8 cellular contexts compared by ENCODE assay signal in genomic region chr2:159711562-159712193, GRCh38. TPM values are rescaled to one million over a fixed set of nuclear protein-coding genes. Genes with fewer than 3 reads are reported as not detected.
DNase-seq lines count a peak whose midpoint lies in the region; ATAC-seq lines count a peak whose summit lies in the region.

No MANE protein-coding gene starts in this region.

- H3K4me1 ChIP-seq in stomach smooth muscle (ENCODE audit: control insufficient read depth, insufficient read depth, low read length) = peaks cover 20% of the 10 kb centered on the region

- H3K36me3 ChIP-seq in stomach smooth muscle (ENCODE audit: control insufficient read depth in 2 of 2, insufficient read depth in 2 of 2, low read length in 2 of 2) = peaks cover 3% of the 10 kb centered on the region in 2 donors

- no peaks in the 10 kb centered on the region for H3K9me3 ChIP-seq in stomach smooth muscle (ENCODE audit: control insufficient read depth in 2 of 2, low read length in 2 of 2)

- no peaks in the 10 kb centered on the region for H3K9me3 Mint-ChIP-seq in activated T-cell treated with anti-CD3 and anti-CD28 coated beads, Interleukin-2, amount 50 U/mL, for 4 hours
- no peaks in the 10 kb centered on the region for H3K9me3 Mint-ChIP-seq in activated naive CD8-positive, alpha-beta T cell treated with anti-CD3 and anti-CD28 coated beads, Interleukin-2, amount 10 ng/mL, durations not matched to agents 7 days and 5 days
- no peaks in the 10 kb centered on the region for H3K9me3 Mint-ChIP-seq in immature natural killer cell

- peaks cover 37% of the 10 kb centered on the region for H3K4me1 Mint-ChIP-seq in activated T-cell treated with anti-CD3 and anti-CD28 coated beads, Interleukin-2, amount 50 U/mL, for 4 hours (ENCODE audit: low read depth)
- peaks cover 33% of the 10 kb centered on the region for H3K4me1 Mint-ChIP-seq in activated naive CD8-positive, alpha-beta T cell treated with anti-CD3 and anti-CD28 coated beads, Interleukin-2, amount 10 ng/mL, durations not matched to agents 7 days and 5 days
- peaks cover 43 to 50% of the 10 kb centered on the region in 2 donors for H3K4me1 Mint-ChIP-seq in immature natural killer cell

- H3K27ac ChIP-seq in stomach smooth muscle (ENCODE audit: low read length) = peak overlapping the region; percentile 98

- peak overlapping the region; percentile 99 for H3K9ac ChIP-seq in stomach smooth muscle (ENCODE audit: low read length in 2 of 2)

- H3K36me3 Mint-ChIP-seq in activated T-cell treated with anti-CD3 and anti-CD28 coated beads, Interleukin-2, amount 50 U/mL, for 4 hours (ENCODE audit: insufficient read depth) = peaks cover 14% of the 10 kb centered on the region
- H3K36me3 Mint-ChIP-seq in activated naive CD8-positive, alpha-beta T cell treated with anti-CD3 and anti-CD28 coated beads, Interleukin-2, amount 10 ng/mL, durations not matched to agents 7 days and 5 days = peaks cover 26% of the 10 kb centered on the region
- H3K36me3 Mint-ChIP-seq in immature natural killer cell = peaks cover 4 to 9% (median 4%) of the 10 kb centered on the region in 3 donors

- POLR2A ChIA-PET in activated naive CD8-positive, alpha-beta T cell treated with anti-CD3 and anti-CD28 coated beads, Interleukin-2, amount 10 ng/mL, durations not matched to agents 7 days and 5 days (lab: Charles Lee) = interaction anchor here (0.6 to 2.4 kb wide), 17 partner anchors 8 to 619 kb away, joined by 3 to 20 read pairs (median 4); partner anchors contain the start of genes LY75 and WDSUB1

- peak overlapping the region; percentile 97 to 98 for H3K4me3 ChIP-seq in stomach smooth muscle (ENCODE audit: low read length in 2 of 2)

- no peak for ATAC-seq in activated T-cell treated with anti-CD3 and anti-CD28 coated beads, Interleukin-2, amount 50 U/mL, for 4 hours
- no peak for ATAC-seq in activated naive CD8-positive, alpha-beta T cell treated with anti-CD3 and anti-CD28 coated beads, Interleukin-2, amount 10 ng/mL, durations not matched to agents 7 days and 5 days (ENCODE audit: low read depth)
- no peak for ATAC-seq in GM21390 (IDR thresholded peaks at IDR 0.05; ENCODE audit: unreplicated experiment)

- H3K27me3 ChIP-seq in stomach smooth muscle (ENCODE audit: control insufficient read depth in 1 of 2, insufficient read depth in 2 of 2, low read length in 2 of 2) = no peaks in the 10 kb centered on the region

- peak overlapping the region; percentile 94 for H3K27ac Mint-ChIP-seq in activated naive CD8-positive, alpha-beta T cell treated with anti-CD3 and anti-CD28 coated beads, Interleukin-2, amount 10 ng/mL, durations not matched to agents 7 days and 5 days
- H3K27ac Mint-ChIP-seq in immature natural killer cell = peak overlapping the region; percentile 89 to 99 (median 90)

- H3K27me3 Mint-ChIP-seq in activated T-cell treated with anti-CD3 and anti-CD28 coated beads, Interleukin-2, amount 50 U/mL, for 4 hours (ENCODE audit: low read depth) = no peaks in the 10 kb centered on the region
- H3K27me3 Mint-ChIP-seq in activated naive CD8-positive, alpha-beta T cell treated with anti-CD3 and anti-CD28 coated beads, Interleukin-2, amount 10 ng/mL, durations not matched to agents 7 days and 5 days = no peaks in the 10 kb centered on the region
- H3K27me3 Mint-ChIP-seq in immature natural killer cell (ENCODE audit: low read depth in 3 of 3) = peaks cover 13 to 20% (median 19%) of the 10 kb centered on the region in 3 donors

- H3K4me3 Mint-ChIP-seq in activated T-cell treated with anti-CD3 and anti-CD28 coated beads, Interleukin-2, amount 50 U/mL, for 4 hours = peak overlapping the region; percentile 100
- peak overlapping the region; percentile 90 for H3K4me3 Mint-ChIP-seq in activated naive CD8-positive, alpha-beta T cell treated with anti-CD3 and anti-CD28 coated beads, Interleukin-2, amount 10 ng/mL, durations not matched to agents 7 days and 5 days
- peak overlapping the region; percentile 87 to 100 (median 98) for H3K4me3 Mint-ChIP-seq in immature natural killer cell

- no peak for DNase-seq in activated T-cell treated with anti-CD3 and anti-CD28 coated beads, Interleukin-2, amount 50 U/mL, for 4 hours
- no peak for DNase-seq in activated T-cell treated with anti-CD3 and anti-CD28 coated beads, Interleukin-2, amount 50 U/mL, for 48 hours
- no peak for DNase-seq in activated naive CD8-positive, alpha-beta T cell treated with anti-CD3 and anti-CD28 coated beads, Interleukin-2, amount 10 ng/mL, durations not matched to agents 7 days and 5 days
- DNase-seq in immature natural killer cell (no peak), HuH-7 (ENCODE audit: low spot score) (no peak), middle frontal gyrus (ENCODE audit: extremely low spot score, low spot score) (no peak)

RNA-seq across cellular contexts. Expression of gene MARCHF7, which starts 0.6 kb away (rescaled TPM):
- total RNA-seq in activated T-cell treated with anti-CD3 and anti-CD28 coated beads, Interleukin-2, amount 50 U/mL, for 4 hours = 10 to 100 TPM; 50.7 to 64.7 (median 63.8) TPM
- 100 to 1,000 TPM in 1 of 2 experiments, 10 to 100 TPM in 1; 92.1 to 106 TPM for total RNA-seq in activated naive CD8-positive, alpha-beta T cell treated with anti-CD3 and anti-CD28 coated beads, Interleukin-2, amount 10 ng/mL, durations not matched to agents 7 days and 5 days
- 100 to 1,000 TPM; 142 to 155 (median 146) TPM for polyA plus RNA-seq in immature natural killer cell
